In genomic region chr12:112183141-112183581, GRCh38 we compare ENCODE assay signal across 12 cellular contexts. TPM values are rescaled to one million over a fixed set of nuclear protein-coding genes. Genes with fewer than 3 reads are reported as not detected.
A peak's percentile ranks its signal among the peaks of the same experiment; 100 is the strongest.
DNase-seq lines count a peak whose midpoint lies in the region; ATAC-seq and TF ChIP-seq lines count a peak whose summit lies in the region.
"Had no signal": no experiment of that assay in that cellular context is flagged by ENCODE, and none has a peak within 500 bp of the region (broad histone marks: within the 10 kb centered on the region; RNA-seq: fewer than 3 reads in every experiment).

No MANE protein-coding gene starts in this region.

- H3K9me3 ChIP-seq in esophagus muscularis mucosa (no peaks in the 10 kb centered on the region), lower lobe of right lung (no peaks in the 10 kb centered on the region)
- H3K9me3 ChIP-seq: SJSA1 had no signal

- H3K36me3 ChIP-seq in esophagus muscularis mucosa (peaks cover 24 to 73% (median 60%) of the 10 kb centered on the region in 4 donors), lower lobe of right lung (peaks cover 87% of the 10 kb centered on the region)

- intact Hi-C loops in esophagus muscularis mucosa (cut with DNase I) (no loop called here), lower lobe of right lung (cut with DNase I) (no loop called here)

- H3K4me3 ChIP-seq in esophagus muscularis mucosa (peak overlapping the region in 1 of 4 donors; percentile 4), lower lobe of right lung (no peak overlapping the region)
- H3K4me3 ChIP-seq: SJSA1 had no signal

- H3K27ac ChIP-seq in esophagus muscularis mucosa (replicated peaks in 1 of 4) (peak overlapping the region; percentile 59 to 75 (median 64)), lower lobe of right lung (no peak overlapping the region)
- H3K27ac ChIP-seq: SJSA1 had no signal

- 43% methylated on average over 2 of the region's 2 CpGs for WGBS in esophagus muscularis mucosa

- DNase-seq in activated T-cell treated with anti-CD3 and anti-CD28 coated beads for 48 hours (ENCODE audit: low read depth) (peak; percentile 21), OCI-M1 (lab: John Stamatoyannopoulos, UW) (peak; percentile 42), esophagus muscularis mucosa (ENCODE audit: extremely low spot score) (no peak), lower lobe of right lung (no peak), NCI-H146 treated with DMSO at 0.1 percent for 48 hours (lab: John Stamatoyannopoulos, UW; ENCODE audit: unreplicated experiment) (no peak), NCI-H1930 (lab: John Stamatoyannopoulos, UW) (no peak)
- no peak for DNase-seq in activated T-cell treated with anti-CD3 and anti-CD28 coated beads, Interleukin-2, amount 50 U/mL, for 1 hour
- DNase-seq in stimulated activated naive CD8-positive, alpha-beta T cell treated with anti-CD3 and anti-CD28 coated beads, Interleukin-15, Interleukin-2, amounts not matched to agents 100 U/mL and 50 U/mL, for 24 hours = peak; percentile 28
- DNase-seq: activated gamma-delta T cell treated with Interleukin-2 at 50 U/mL for 16 hours, AML-193, NCI-H1048 had no signal

- no peak for TF ChIP-seq EP300 in esophagus muscularis mucosa (IDR thresholded peaks at IDR 0.05)

- no peak for TF ChIP-seq CTCF in esophagus muscularis mucosa (IDR thresholded peaks at IDR 0.05)
- TF ChIP-seq CTCF in lower lobe of right lung (IDR thresholded peaks at IDR 0.05) = no peak

- ATAC-seq in stimulated activated naive CD8-positive, alpha-beta T cell treated with anti-CD3 and anti-CD28 coated beads, Interleukin-15, Interleukin-2, amounts not matched to agents 100 U/mL and 50 U/mL, for 24 hours = peak; percentile 82
- no peak for ATAC-seq in lower lobe of right lung

- H3K27me3 ChIP-seq in esophagus muscularis mucosa (no peaks in the 10 kb centered on the region), lower lobe of right lung (ENCODE audit: low read depth) (no peaks in the 10 kb centered on the region)
- H3K27me3 ChIP-seq: SJSA1 had no signal

- no peak for TF ChIP-seq POLR2A in esophagus muscularis mucosa (IDR thresholded peaks at IDR 0.05; ENCODE audit: low read depth)

- peaks cover 3 to 46% (median 41%) of the 10 kb centered on the region in 4 donors for H3K4me1 ChIP-seq in esophagus muscularis mucosa
- H3K4me1 ChIP-seq in lower lobe of right lung = peaks cover 4% of the 10 kb centered on the region
- H3K4me1 ChIP-seq: SJSA1 had no signal

RNA-seq across cellular contexts. Expression of gene TRAFD1, which starts 57.8 kb away (rescaled TPM):
- total RNA-seq in esophagus muscularis mucosa = 10 to 100 TPM; 27.2 to 37.4 (median 30.6) TPM
- 42.5 TPM for total RNA-seq in lower lobe of right lung

Comparison
In these comparisons a context has a peak if more than half of its experiments do, and no peak if none do; other contexts are left out.
1. DNase-seq: peak in activated T-cell treated with anti-CD3 and anti-CD28 coated beads for 48 hours (single experiment), OCI-M1 (single experiment) and stimulated activated naive CD8-positive, alpha-beta T cell treated with anti-CD3 and anti-CD28 coated beads, Interleukin-15, Interleukin-2, amounts not matched to agents 100 U/mL and 50 U/mL, for 24 hours (single experiment); none in activated T-cell treated with anti-CD3 and anti-CD28 coated beads, Interleukin-2, amount 50 U/mL, for 1 hour (single experiment), esophagus muscularis mucosa (single experiment), lower lobe of right lung (single experiment), NCI-H146 treated with DMSO at 0.1 percent for 48 hours (single experiment) and NCI-H1930 (0 of 2).